8 cellular contexts compared by ENCODE assay signal in the genomic region with DNA sequence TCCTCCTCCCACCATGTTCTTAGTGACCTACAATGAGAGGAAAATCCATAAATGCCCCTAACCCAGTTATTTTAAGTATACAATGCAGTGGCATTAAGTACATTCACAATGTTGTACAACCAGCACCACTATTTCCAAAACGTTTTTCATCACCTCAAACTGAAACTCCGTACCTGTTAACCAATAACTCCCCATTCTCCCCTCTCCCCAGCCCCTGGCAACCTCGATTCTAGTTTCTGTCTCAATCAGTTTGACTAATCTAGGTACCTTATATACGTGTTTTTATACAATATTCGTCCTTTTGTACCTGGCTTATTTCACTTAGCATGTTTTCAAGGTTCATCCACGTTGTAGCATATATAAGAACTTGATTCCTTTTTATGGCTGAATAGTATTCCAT.
A peak's percentile ranks its signal among the peaks of the same experiment; 100 is the strongest.
DNase-seq lines count a peak whose midpoint lies in the region; ATAC-seq, FAIRE-seq and TF ChIP-seq lines count a peak whose summit lies in the region.
"Not testable (repeated sequence)": the region's sequence is repeated elsewhere in the genome, so short reads cannot be mapped to it uniquely, and the experiment has no call there.

No MANE protein-coding gene starts in this region.

- H3K9me3 Mint-ChIP-seq in activated CD8-positive, alpha-beta T cell treated with anti-CD3 and anti-CD28 coated beads for 36 hours; activated naive CD4-positive, alpha-beta T cell treated with anti-CD3 and anti-CD28 coated beads for 36 hours; stimulated activated naive B cell treated with anti-CD40 and anti-IgM and Interleukin-4, amounts not matched to agents 10 μg/mL and 1 μg/mL and 100 μg/mL, for 72 hours: not testable (repeated sequence)

- not testable (repeated sequence) for H3K27me3 Mint-ChIP-seq in activated CD8-positive, alpha-beta T cell treated with anti-CD3 and anti-CD28 coated beads for 36 hours; activated naive CD4-positive, alpha-beta T cell treated with anti-CD3 and anti-CD28 coated beads for 36 hours (ENCODE audit: low read depth); stimulated activated naive B cell treated with anti-CD40 and anti-IgM and Interleukin-4, amounts not matched to agents 10 μg/mL and 1 μg/mL and 100 μg/mL, for 72 hours

- DNase-seq in GM18507 (ENCODE audit: extremely low spot score, insufficient read length, low read depth); activated CD8-positive, alpha-beta T cell treated with anti-CD3 and anti-CD28 coated beads for 36 hours; stimulated activated naive B cell treated with anti-CD40 and anti-IgM and Interleukin-4, amounts not matched to agents 10 μg/mL and 1 μg/mL and 100 μg/mL, for 72 hours: not testable (repeated sequence)
- peak; percentile 15 for DNase-seq in activated naive CD4-positive, alpha-beta T cell treated with anti-CD3 and anti-CD28 coated beads for 36 hours

- peaks cover 20% of the 10 kb centered on the region for H3K4me1 Mint-ChIP-seq in activated CD8-positive, alpha-beta T cell treated with anti-CD3 and anti-CD28 coated beads for 36 hours (ENCODE audit: low read depth)
- peaks cover 17% of the 10 kb centered on the region for H3K4me1 Mint-ChIP-seq in activated naive CD4-positive, alpha-beta T cell treated with anti-CD3 and anti-CD28 coated beads for 36 hours (ENCODE audit: low read depth)
- H3K4me1 Mint-ChIP-seq in stimulated activated naive B cell treated with anti-CD40 and anti-IgM and Interleukin-4, amounts not matched to agents 10 μg/mL and 1 μg/mL and 100 μg/mL, for 72 hours = not testable (repeated sequence)

- not testable (repeated sequence) for H3K4me3 Mint-ChIP-seq in activated CD8-positive, alpha-beta T cell treated with anti-CD3 and anti-CD28 coated beads for 36 hours; stimulated activated naive B cell treated with anti-CD40 and anti-IgM and Interleukin-4, amounts not matched to agents 10 μg/mL and 1 μg/mL and 100 μg/mL, for 72 hours
- H3K4me3 Mint-ChIP-seq in activated naive CD4-positive, alpha-beta T cell treated with anti-CD3 and anti-CD28 coated beads for 36 hours = peak overlapping the region; percentile 27

- ATAC-seq in GM18907 (IDR thresholded peaks at IDR 0.05; ENCODE audit: unreplicated experiment) (peak; percentile 78), GM21619 (IDR thresholded peaks at IDR 0.05; ENCODE audit: unreplicated experiment) (peak; percentile 63), HG02938 (IDR thresholded peaks at IDR 0.05; ENCODE audit: unreplicated experiment) (peak; percentile 86), HG03439 (IDR thresholded peaks at IDR 0.05; ENCODE audit: unreplicated experiment) (peak; percentile 54)
- peak; percentile 42 for ATAC-seq in activated CD8-positive, alpha-beta T cell treated with anti-CD3 and anti-CD28 coated beads for 36 hours
- peak; percentile 28 to 53 for ATAC-seq in stimulated activated naive B cell treated with anti-CD40 and anti-IgM and Interleukin-4, amounts not matched to agents 10 μg/mL and 1 μg/mL and 100 μg/mL, for 72 hours (replicated peaks)

- peak; percentile 67 for FAIRE-seq in GM18507 (lab: Jason Lieb, UNC)

- intact Hi-C loops in activated CD8-positive, alpha-beta T cell treated with anti-CD3 and anti-CD28 coated beads for 36 hours (cut with micrococcal nuclease); activated naive CD4-positive, alpha-beta T cell treated with anti-CD3 and anti-CD28 coated beads for 36 hours (cut with micrococcal nuclease): not testable (repeated sequence)

- not testable (repeated sequence) for H3K36me3 Mint-ChIP-seq in activated CD8-positive, alpha-beta T cell treated with anti-CD3 and anti-CD28 coated beads for 36 hours (ENCODE audit: low read depth); activated naive CD4-positive, alpha-beta T cell treated with anti-CD3 and anti-CD28 coated beads for 36 hours (ENCODE audit: low read depth); stimulated activated naive B cell treated with anti-CD40 and anti-IgM and Interleukin-4, amounts not matched to agents 10 μg/mL and 1 μg/mL and 100 μg/mL, for 72 hours

- not testable (repeated sequence) for TF ChIP-seq CTCF in activated CD8-positive, alpha-beta T cell treated with anti-CD3 and anti-CD28 coated beads for 36 hours (IDR thresholded peaks at IDR 0.05)

- POLR2A ChIA-PET in activated CD8-positive, alpha-beta T cell treated with anti-CD3 and anti-CD28 coated beads for 36 hours (lab: Charles Lee) = not testable (repeated sequence)

- CTCF ChIA-PET in activated CD8-positive, alpha-beta T cell treated with anti-CD3 and anti-CD28 coated beads for 36 hours (lab: Charles Lee); activated naive CD4-positive, alpha-beta T cell treated with anti-CD3 and anti-CD28 coated beads for 36 hours (lab: Charles Lee): not testable (repeated sequence)

- peak overlapping the region; percentile 78 for H3K27ac Mint-ChIP-seq in activated CD8-positive, alpha-beta T cell treated with anti-CD3 and anti-CD28 coated beads for 36 hours
- H3K27ac Mint-ChIP-seq in activated naive CD4-positive, alpha-beta T cell treated with anti-CD3 and anti-CD28 coated beads for 36 hours; stimulated activated naive B cell treated with anti-CD40 and anti-IgM and Interleukin-4, amounts not matched to agents 10 μg/mL and 1 μg/mL and 100 μg/mL, for 72 hours: not testable (repeated sequence)
